In genomic region chr4:64158648-64159326, GRCh38 we compare ENCODE assay signal across 8 cellular contexts.
DNase-seq lines count a peak whose midpoint lies in the region; FAIRE-seq and TF ChIP-seq lines count a peak whose summit lies in the region.

No MANE protein-coding gene starts in this region.

- H3K4me3 ChIP-seq in Karpas-422 (ENCODE audit: low read length) (peak overlapping the region; percentile 37; the same call in 1 of the 2 replicates), SJCRH30 (peak overlapping the region; percentile 25), colonic mucosa (no peak overlapping the region)

- peak; percentile 92 for FAIRE-seq in A204.1 (lab: Jason Lieb, UNC)
- FAIRE-seq in H54 (lab: Jason Lieb, UNC): no peak

- no peak overlapping the region for H3K27ac Mint-ChIP-seq in mesothelial cell of epicardium

- peak; percentile 47 for TF ChIP-seq CTCF in colonic mucosa (IDR thresholded peaks at IDR 0.05)
- peak; percentile 95 for TF ChIP-seq CTCF in mesothelial cell of epicardium (IDR thresholded peaks at IDR 0.05; ENCODE audit: unreplicated experiment)

- H3K36me3 ChIP-seq in Karpas-422 (ENCODE audit: insufficient read depth, low read length) (no peaks in the 10 kb centered on the region), SJCRH30 (no peaks in the 10 kb centered on the region), colonic mucosa (no peaks in the 10 kb centered on the region)

- intact Hi-C loops in colonic mucosa (cut with DNase I): loop anchor here (5.0 kb wide), 1 partner anchor 379 kb away; no protein-coding TSS in a partner anchor

- no peaks in the 10 kb centered on the region for H4K20me1 ChIP-seq in Karpas-422 (ENCODE audit: insufficient read depth, low read depth, low read length)

- peak overlapping the region; percentile 51 for H3K4me2 ChIP-seq in Karpas-422 (ENCODE audit: low read depth, low read length, poor library complexity, severe bottlenecking)

- no peaks in the 10 kb centered on the region for H3K36me3 Mint-ChIP-seq in mesothelial cell of epicardium

- peak overlapping the region; percentile 30 for H3K4me3 Mint-ChIP-seq in mesothelial cell of epicardium

- H3K27ac ChIP-seq in Karpas-422 (ENCODE audit: low read length) (no peak overlapping the region), SJCRH30 (no peak overlapping the region), colonic mucosa (no peak overlapping the region), substantia nigra (ENCODE audit: low read depth, low read length, poor library complexity, severe bottlenecking) (no peak overlapping the region)

- H2AFZ ChIP-seq in Karpas-422 (ENCODE audit: low read length): peak overlapping the region; percentile 47; the same call in 1 of the 2 replicates

- H3K4me1 ChIP-seq in Karpas-422 (ENCODE audit: low read length): no peaks in the 10 kb centered on the region
- H3K4me1 ChIP-seq in SJCRH30: no peaks in the 10 kb centered on the region
- no peaks in the 10 kb centered on the region for H3K4me1 ChIP-seq in colonic mucosa

- H3K4me1 Mint-ChIP-seq in mesothelial cell of epicardium: no peaks in the 10 kb centered on the region

- H3K9me2 ChIP-seq in Karpas-422 (replicated peaks; ENCODE audit: insufficient read depth, low read length): no peaks in the 10 kb centered on the region

- H3K9me3 ChIP-seq in Karpas-422 (ENCODE audit: low read length) (peaks cover 13% of the 10 kb centered on the region; the same call in 1 of the 2 replicates), SJCRH30 (replicated peaks) (no peaks in the 10 kb centered on the region), colonic mucosa (no peaks in the 10 kb centered on the region)

- H3K9ac ChIP-seq in Karpas-422 (ENCODE audit: low read length) (no peak overlapping the region), colonic mucosa (ENCODE audit: low read depth in 2 of 2, low read length in 2 of 2) (no peak overlapping the region)

- no peaks in the 10 kb centered on the region for H3K79me2 ChIP-seq in Karpas-422 (ENCODE audit: low read length)

- TF ChIP-seq POLR2A in H54 (IDR thresholded peaks at IDR 0.05; ENCODE audit: low read depth, low read length): no peak

- H3K27me3 ChIP-seq in Karpas-422 (ENCODE audit: low read length) (no peaks in the 10 kb centered on the region), SJCRH30 (no peaks in the 10 kb centered on the region), colonic mucosa (no peaks in the 10 kb centered on the region)

- DNase-seq in GDM1 (lab: John Stamatoyannopoulos, UW) (peak; percentile 3), H54 (ENCODE audit: insufficient read length, low spot score) (peak; percentile 1), Karpas-422 (peak; percentile 88), SJCRH30 (peak; percentile 68 to 87), colonic mucosa (peak; percentile 44), mesothelial cell of epicardium (ENCODE audit: low spot score in 2 of 2, unreplicated experiment in 2 of 2) (peak in 1 of 2 experiments; percentile 53), substantia nigra (lab: John Stamatoyannopoulos, UW) (peak in 29 of 49 donors; percentile 1 to 72 (median 26))

- no peaks in the 10 kb centered on the region for H3K27me3 Mint-ChIP-seq in mesothelial cell of epicardium (ENCODE audit: low read depth)

- H3K9me3 Mint-ChIP-seq in mesothelial cell of epicardium: no peaks in the 10 kb centered on the region
